27 cellular contexts compared by ENCODE assay signal in the genomic region with DNA sequence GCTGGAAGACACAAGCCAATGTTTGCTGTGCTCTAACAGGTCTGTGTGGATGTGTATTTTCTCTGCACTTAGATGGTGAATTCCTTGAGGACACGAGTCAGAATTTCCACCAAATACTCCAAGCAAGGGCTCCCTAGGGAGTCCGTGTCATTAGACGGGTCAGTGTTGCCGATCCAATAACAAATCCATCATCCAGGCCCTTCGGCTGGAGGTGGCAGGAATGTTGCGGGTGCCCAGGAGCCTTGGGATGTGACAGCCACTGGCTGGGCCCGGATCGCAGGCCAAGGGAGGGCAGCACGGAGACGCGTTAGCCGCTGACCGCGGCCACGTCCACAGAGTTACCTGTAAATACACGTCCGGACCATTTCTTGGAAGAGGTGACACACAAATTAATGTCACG.
"Had no signal": no experiment of that assay in that cellular context is flagged by ENCODE, and none has a peak within 500 bp of the region (broad histone marks: within the 10 kb centered on the region; RNA-seq: fewer than 3 reads in every experiment).

No MANE protein-coding gene starts in this region.

- H3K36me3 ChIP-seq: brain microvascular endothelial cell, esophagus squamous epithelium, heart right ventricle, sigmoid colon, stomach, thyroid gland, upper lobe of left lung had no signal

- DNase-seq: activated CD4-positive, alpha-beta T cell treated with anti-CD3 and anti-CD28 coated beads, Interleukin-2, amount 50 U/mL, for 1 hour; activated CD4-positive, CD25-positive, alpha-beta regulatory T cell treated with anti-CD3 and anti-CD28 coated beads, Interleukin-2, amount 50 U/mL, for 72 hours; activated CD8-positive, alpha-beta T cell treated with anti-CD3 and anti-CD28 coated beads for 36 hours; activated gamma-delta T cell treated with Interleukin-2 at 50 U/mL for 16 hours; activated naive CD4-positive, alpha-beta T cell treated with anti-CD3 and anti-CD28 coated beads, Interleukin-2, amount 50 U/mL, for 16 hours; activated T-cell treated with anti-CD3 and anti-CD28 coated beads, Interleukin-2, amount 50 U/mL, for 4 hours; amniotic stem cell; brain microvascular endothelial cell; esophagus squamous epithelium; foreskin melanocyte; heart right ventricle; left ventricle myocardium superior; naive thymus-derived CD8-positive, alpha-beta T cell; sigmoid colon; stimulated activated CD4-positive, alpha-beta T cell treated with anti-CD3 and anti-CD28 coated beads, Interleukin-15, amount 100 ng/mL, for 24 hours; stimulated activated CD4-positive, alpha-beta T cell treated with anti-CD3 and anti-CD28 coated beads, Interleukin-2, amount 100 ng/mL, for 24 hours; stimulated activated naive B cell treated with anti-CD40 and anti-IgM and Interleukin-4, amounts not matched to agents 10 μg/mL and 1 μg/mL and 100 μg/mL, for 72 hours; stomach; SW 1271; T-helper 9 cell; thyroid gland had no signal

- H3K36me3 Mint-ChIP-seq: stimulated activated naive B cell treated with anti-CD40 and anti-IgM and Interleukin-4, amounts not matched to agents 10 μg/mL and 1 μg/mL and 100 μg/mL, for 72 hours had no signal

- H3K4me3 ChIP-seq: esophagus squamous epithelium, heart right ventricle, sigmoid colon, smooth muscle cell, stomach, thyroid gland, upper lobe of left lung had no signal

- H3K27ac ChIP-seq: brain microvascular endothelial cell, epithelial cell of prostate, esophagus squamous epithelium, heart right ventricle, sigmoid colon, stomach, thyroid gland, upper lobe of left lung, VCaP had no signal

- H3K9me3 Mint-ChIP-seq: activated T-cell treated with anti-CD3 and anti-CD28 coated beads, Interleukin-2, amount 50 U/mL, for 4 hours; activated T-helper 17 cell treated with anti-CD3 and anti-CD28 coated beads, Interleukin-2, amount 50 U/mL, for 72 hours; T-helper 1 cell treated with Interleukin-12 subunit alpha and Interleukin-12 subunit beta and Interleukin-4 antibody, amounts not matched to agents 30 μg/mL and 1 μg/mL, for 36 hours had no signal

- H3K4me3 Mint-ChIP-seq: activated CD8-positive, alpha-beta T cell treated with anti-CD3 and anti-CD28 coated beads for 36 hours; activated T-cell treated with anti-CD3 and anti-CD28 coated beads, Interleukin-2, amount 50 U/mL, for 4 hours; activated T-helper 17 cell treated with anti-CD3 and anti-CD28 coated beads, Interleukin-2, amount 50 U/mL, for 72 hours; stimulated activated naive B cell treated with anti-CD40 and anti-IgM and Interleukin-4, amounts not matched to agents 10 μg/mL and 1 μg/mL and 100 μg/mL, for 72 hours; T-helper 1 cell treated with Interleukin-12 subunit alpha and Interleukin-12 subunit beta and Interleukin-4 antibody, amounts not matched to agents 30 μg/mL and 1 μg/mL, for 36 hours had no signal

- H3K27ac Mint-ChIP-seq: activated CD8-positive, alpha-beta T cell treated with anti-CD3 and anti-CD28 coated beads for 36 hours; activated T-helper 17 cell treated with anti-CD3 and anti-CD28 coated beads, Interleukin-2, amount 50 U/mL, for 72 hours; naive thymus-derived CD8-positive, alpha-beta T cell; stimulated activated naive B cell treated with anti-CD40 and anti-IgM and Interleukin-4, amounts not matched to agents 10 μg/mL and 1 μg/mL and 100 μg/mL, for 72 hours; T-helper 1 cell treated with Interleukin-12 subunit alpha and Interleukin-12 subunit beta and Interleukin-4 antibody, amounts not matched to agents 30 μg/mL and 1 μg/mL, for 36 hours had no signal

- H3K4me1 Mint-ChIP-seq: activated T-helper 17 cell treated with anti-CD3 and anti-CD28 coated beads, Interleukin-2, amount 50 U/mL, for 72 hours had no signal

- H3K4me1 ChIP-seq: esophagus squamous epithelium, heart right ventricle, sigmoid colon, thyroid gland had no signal

- ATAC-seq: activated CD8-positive, alpha-beta T cell treated with anti-CD3 and anti-CD28 coated beads for 36 hours; activated T-cell treated with anti-CD3 and anti-CD28 coated beads, Interleukin-2, amount 50 U/mL, for 4 hours; activated T-helper 17 cell treated with anti-CD3 and anti-CD28 coated beads, Interleukin-2, amount 50 U/mL, for 72 hours; left ventricle myocardium superior; naive thymus-derived CD8-positive, alpha-beta T cell; stimulated activated naive B cell treated with anti-CD40 and anti-IgM and Interleukin-4, amounts not matched to agents 10 μg/mL and 1 μg/mL and 100 μg/mL, for 72 hours had no signal

- H3K27me3 ChIP-seq: brain microvascular endothelial cell had no signal

- H3K9me3 ChIP-seq: esophagus squamous epithelium, heart right ventricle, sigmoid colon, thyroid gland, upper lobe of left lung had no signal
